In the genomic region with DNA sequence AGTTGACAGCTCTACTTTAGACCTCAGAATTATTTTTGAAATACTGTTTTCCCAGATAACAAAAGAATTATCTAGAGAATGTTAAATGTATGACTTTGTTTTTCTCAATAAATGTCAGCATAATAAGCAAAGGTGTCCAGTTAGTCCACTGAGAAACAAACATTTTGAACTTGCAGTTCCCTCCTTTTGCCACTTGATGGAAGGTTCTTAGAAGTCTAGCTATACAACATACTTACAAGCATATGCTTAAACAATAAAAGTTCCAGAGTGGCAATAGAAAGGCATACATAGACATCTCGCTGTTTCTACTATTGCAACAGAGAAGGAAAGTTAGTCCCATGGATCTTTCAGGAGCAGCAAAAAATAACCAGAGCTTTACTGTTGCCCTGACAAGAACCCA, we compare ENCODE assay signal across 14 cellular contexts. TPM values are rescaled to one million over a fixed set of nuclear protein-coding genes. Genes with fewer than 3 reads are reported as not detected.
DNase-seq lines count a peak whose midpoint lies in the region; ATAC-seq, FAIRE-seq and TF ChIP-seq lines count a peak whose summit lies in the region.
"Had no signal": no experiment of that assay in that cellular context is flagged by ENCODE, and none has a peak within 500 bp of the region (broad histone marks: within the 10 kb centered on the region; RNA-seq: fewer than 3 reads in every experiment).

No MANE protein-coding gene starts in this region.

- peaks cover 99% of the 10 kb centered on the region for H3K36me3 Mint-ChIP-seq in stimulated activated effector memory CD8-positive, alpha-beta T cell treated with anti-CD3 and anti-CD28 coated beads, Interleukin-12 subunit alpha, Interleukin-12 subunit beta, amount 100 ng/mL, for 72 hours

- no peak overlapping the region for H3K4me3 Mint-ChIP-seq in stimulated activated effector memory CD8-positive, alpha-beta T cell treated with anti-CD3 and anti-CD28 coated beads, Interleukin-12 subunit alpha, Interleukin-12 subunit beta, amount 100 ng/mL, for 72 hours
- H3K4me3 Mint-ChIP-seq: activated T-cell treated with anti-CD3 and anti-CD28 coated beads, Interleukin-2, amount 50 U/mL, for 24 hours; CD8-positive, alpha-beta T cell had no signal

- DNase-seq in fibroblast of villous mesenchyme (ENCODE audit: low read depth) (peak; percentile 13), NCI-H748 treated with DMSO at 0.1 percent for 48 hours (lab: John Stamatoyannopoulos, UW) (no peak), NCI-H446 (lab: John Stamatoyannopoulos, UW) (no peak)
- DNase-seq in stimulated activated effector memory CD8-positive, alpha-beta T cell treated with anti-CD3 and anti-CD28 coated beads, Interleukin-12 subunit alpha, Interleukin-12 subunit beta, amount 100 ng/mL, for 72 hours (ENCODE audit: low spot score in 2 of 2), result no peak
- DNase-seq in stimulated activated CD4-positive, alpha-beta T cell treated with anti-CD3 and anti-CD28 coated beads, Interleukin-2, amount 100 ng/mL, for 24 hours, result no peak
- DNase-seq: activated T-cell treated with anti-CD3 and anti-CD28 coated beads, Interleukin-2, amount 50 U/mL, for 24 hours; CD8-positive, alpha-beta T cell; dorsolateral prefrontal cortex; left cardiac atrium; NCI-H1048; stomach had no signal

- ATAC-seq in SK-N-SH treated with all-trans-retinoic acid at 6 μM for 48 hours, result peak; percentile 77
- ATAC-seq in stimulated activated effector memory CD8-positive, alpha-beta T cell treated with anti-CD3 and anti-CD28 coated beads, Interleukin-12 subunit alpha, Interleukin-12 subunit beta, amount 100 ng/mL, for 72 hours, result no peak
- ATAC-seq: CD8-positive, alpha-beta T cell; left cardiac atrium had no signal

- TF ChIP-seq CTCF in GM12873 (IDR thresholded peaks at IDR 0.05; ENCODE audit: insufficient read depth, low read depth, low read length, missing control alignments) (peak; percentile 25), fibroblast of villous mesenchyme (IDR thresholded peaks at IDR 0.05; ENCODE audit: insufficient read depth, low read depth, low read length) (peak; percentile 37)

- no peak overlapping the region for H3K4me3 ChIP-seq in fibroblast of villous mesenchyme (ENCODE audit: low read depth, low read length)
- H3K4me3 ChIP-seq: dorsolateral prefrontal cortex, stomach had no signal

- peaks cover 20% of the 10 kb centered on the region for H3K4me1 Mint-ChIP-seq in stimulated activated effector memory CD8-positive, alpha-beta T cell treated with anti-CD3 and anti-CD28 coated beads, Interleukin-12 subunit alpha, Interleukin-12 subunit beta, amount 100 ng/mL, for 72 hours

- FAIRE-seq in A204.1 (lab: Jason Lieb, UNC), result peak; percentile 96

- no peaks in the 10 kb centered on the region for H3K9me3 Mint-ChIP-seq in stimulated activated effector memory CD8-positive, alpha-beta T cell treated with anti-CD3 and anti-CD28 coated beads, Interleukin-12 subunit alpha, Interleukin-12 subunit beta, amount 100 ng/mL, for 72 hours
- H3K9me3 Mint-ChIP-seq: activated T-cell treated with anti-CD3 and anti-CD28 coated beads, Interleukin-2, amount 50 U/mL, for 24 hours; CD8-positive, alpha-beta T cell had no signal

- H3K27ac Mint-ChIP-seq in stimulated activated effector memory CD8-positive, alpha-beta T cell treated with anti-CD3 and anti-CD28 coated beads, Interleukin-12 subunit alpha, Interleukin-12 subunit beta, amount 100 ng/mL, for 72 hours, result no peak overlapping the region
- H3K27ac Mint-ChIP-seq: activated T-cell treated with anti-CD3 and anti-CD28 coated beads, Interleukin-2, amount 50 U/mL, for 24 hours; CD8-positive, alpha-beta T cell had no signal

TF ChIP-seq in SK-N-SH treated with all-trans-retinoic acid at 6 μM for 48 hours, 23 proteins besides CTCF, POLR2A, EP300 and RAD21:
- TF ChIP-seq PPARA (CRISPR knock-in tag; IDR thresholded peaks at IDR 0.05; ENCODE audit: borderline replicate concordance) (no peak), ESRRG (CRISPR knock-in tag; IDR thresholded peaks at IDR 0.05) (no peak), BACH2 (CRISPR knock-in tag; IDR thresholded peaks at IDR 0.05; ENCODE audit: borderline replicate concordance) (no peak), ZFP3 (CRISPR knock-in tag; IDR thresholded peaks at IDR 0.05) (no peak), CSDC2 (CRISPR knock-in tag; IDR thresholded peaks at IDR 0.05) (no peak), SNAI2 (CRISPR knock-in tag; IDR thresholded peaks at IDR 0.05) (no peak), TCF4 (CRISPR knock-in tag; IDR thresholded peaks at IDR 0.05; ENCODE audit: borderline replicate concordance) (no peak), OSR1 (CRISPR knock-in tag; IDR thresholded peaks at IDR 0.05) (no peak), ZNF70 (CRISPR knock-in tag; IDR thresholded peaks at IDR 0.05) (no peak), ISL1 (CRISPR knock-in tag; IDR thresholded peaks at IDR 0.05) (no peak), GLIS3 (CRISPR knock-in tag; IDR thresholded peaks at IDR 0.05) (no peak), ZNF8 (CRISPR knock-in tag; IDR thresholded peaks at IDR 0.05) (no peak), TOX (CRISPR knock-in tag; IDR thresholded peaks at IDR 0.05; ENCODE audit: borderline replicate concordance) (no peak), ARNTL (CRISPR knock-in tag; IDR thresholded peaks at IDR 0.05; ENCODE audit: borderline replicate concordance, low read depth) (no peak), ZC3H10 (CRISPR knock-in tag; IDR thresholded peaks at IDR 0.05) (no peak), ZNF565 (CRISPR knock-in tag; conservative IDR thresholded peaks at IDR 0.05; ENCODE audit: low read depth) (no peak), RARB (CRISPR knock-in tag; IDR thresholded peaks at IDR 0.05) (no peak)
- TF ChIP-seq, protein P1, sequence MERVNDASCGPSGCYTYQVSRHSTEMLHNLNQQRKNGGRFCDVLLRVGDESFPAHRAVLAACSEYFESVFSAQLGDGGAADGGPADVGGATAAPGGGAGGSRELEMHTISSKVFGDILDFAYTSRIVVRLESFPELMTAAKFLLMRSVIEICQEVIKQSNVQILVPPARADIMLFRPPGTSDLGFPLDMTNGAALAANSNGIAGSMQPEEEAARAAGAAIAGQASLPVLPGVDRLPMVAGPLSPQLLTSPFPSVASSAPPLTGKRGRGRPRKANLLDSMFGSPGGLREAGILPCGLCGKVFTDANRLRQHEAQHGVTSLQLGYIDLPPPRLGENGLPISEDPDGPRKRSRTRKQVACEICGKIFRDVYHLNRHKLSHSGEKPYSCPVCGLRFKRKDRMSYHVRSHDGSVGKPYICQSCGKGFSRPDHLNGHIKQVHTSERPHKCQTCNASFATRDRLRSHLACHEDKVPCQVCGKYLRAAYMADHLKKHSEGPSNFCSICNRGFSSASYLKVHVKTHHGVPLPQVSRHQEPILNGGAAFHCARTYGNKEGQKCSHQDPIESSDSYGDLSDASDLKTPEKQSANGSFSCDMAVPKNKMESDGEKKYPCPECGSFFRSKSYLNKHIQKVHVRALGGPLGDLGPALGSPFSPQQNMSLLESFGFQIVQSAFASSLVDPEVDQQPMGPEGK (CRISPR knock-in tag; IDR thresholded peaks at IDR 0.05; ENCODE audit: borderline replicate concordance), result no peak

RNA-seq across cellular contexts. Expression of a gene that starts 11.8 kb away (rescaled TPM):
- 61.3 and 64.1 TPM in 2 replicates for total RNA-seq in fibroblast of villous mesenchyme

RNA-seq across cellular contexts. Expression of a gene that starts 16.9 kb away (rescaled TPM):
- not detected in 2 replicates for total RNA-seq in fibroblast of villous mesenchyme
- total RNA-seq: CD8-positive, alpha-beta T cell; dorsolateral prefrontal cortex; left cardiac atrium; stomach had no signal

RNA-seq across cellular contexts. Expression of a gene that starts 40.0 kb away (rescaled TPM):
- total RNA-seq in fibroblast of villous mesenchyme, result not detected in 2 replicates
- total RNA-seq: CD8-positive, alpha-beta T cell; left cardiac atrium; stomach had no signal
